ENCODE assay signal across 8 cellular contexts in the genomic region with DNA sequence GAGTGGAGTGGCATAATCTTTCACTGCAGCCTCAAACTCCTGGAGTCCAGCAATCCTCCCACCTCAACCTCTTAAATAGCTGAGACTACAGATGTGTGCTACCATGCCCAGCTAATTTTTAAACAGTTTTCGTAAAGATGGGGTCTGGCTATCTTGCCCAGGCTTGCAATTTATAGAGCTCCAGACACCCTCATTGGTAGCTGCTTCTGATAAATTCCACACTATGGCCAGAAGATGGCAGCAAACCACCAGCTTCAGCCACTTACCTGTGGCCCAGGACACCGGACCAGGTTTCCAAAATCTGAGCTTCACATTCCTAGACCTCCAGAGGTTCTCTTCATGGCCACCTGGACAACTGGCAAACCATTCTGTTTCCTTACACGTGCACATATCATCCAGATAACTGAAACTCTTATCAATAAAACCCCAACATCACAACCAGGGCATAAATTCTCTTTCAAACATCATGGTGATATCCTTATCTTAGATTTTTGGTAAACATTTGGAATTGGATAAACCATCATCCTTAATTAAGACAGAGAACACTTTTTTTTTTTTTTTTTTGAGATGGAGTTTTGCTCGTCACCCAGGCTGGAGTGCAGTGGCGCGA. TPM values are rescaled to one million over a fixed set of nuclear protein-coding genes. Genes with fewer than 3 reads are reported as not detected.
DNase-seq lines count a peak whose midpoint lies in the region; ATAC-seq and TF ChIP-seq lines count a peak whose summit lies in the region.

No MANE protein-coding gene starts in this region.

- no peaks in the 10 kb centered on the region for H3K9me3 Mint-ChIP-seq in activated naive CD8-positive, alpha-beta T cell treated with anti-CD3 and anti-CD28 coated beads, Interleukin-2, amount 50 U/mL, for 24 hours

- H3K27ac Mint-ChIP-seq in activated naive CD8-positive, alpha-beta T cell treated with anti-CD3 and anti-CD28 coated beads, Interleukin-2, amount 50 U/mL, for 24 hours, result no peak overlapping the region

- H3K4me3 Mint-ChIP-seq in activated naive CD8-positive, alpha-beta T cell treated with anti-CD3 and anti-CD28 coated beads, Interleukin-2, amount 50 U/mL, for 24 hours, result no peak overlapping the region

- no peaks in the 10 kb centered on the region for H3K36me3 Mint-ChIP-seq in activated naive CD8-positive, alpha-beta T cell treated with anti-CD3 and anti-CD28 coated beads, Interleukin-2, amount 50 U/mL, for 24 hours (ENCODE audit: low read depth)

- no peaks in the 10 kb centered on the region for H3K4me1 Mint-ChIP-seq in activated naive CD8-positive, alpha-beta T cell treated with anti-CD3 and anti-CD28 coated beads, Interleukin-2, amount 50 U/mL, for 24 hours

- intact Hi-C loops in left ventricle myocardium superior (cut with micrococcal nuclease) (no loop called here), sciatic nerve (cut with DNase I) (no loop called here)

- ATAC-seq in SK-N-SH treated with all-trans-retinoic acid at 6 μM for 48 hours, result peak; percentile 70
- peak; percentile 68 for ATAC-seq in activated naive CD8-positive, alpha-beta T cell treated with anti-CD3 and anti-CD28 coated beads, Interleukin-2, amount 50 U/mL, for 24 hours
- ATAC-seq in left ventricle myocardium superior, result peak; percentile 74
- peak; percentile 62 for ATAC-seq in sciatic nerve
- ATAC-seq in GM19467 (IDR thresholded peaks at IDR 0.05; ENCODE audit: unreplicated experiment), result no peak

- DNase-seq in DMS153 (lab: John Stamatoyannopoulos, UW) (peak; percentile 1), HUDEP-2 (lab: John Stamatoyannopoulos, UW; ENCODE audit: unreplicated experiment in 76 of 76) (peak in 41 of 76 experiments; percentile 4 to 61 (median 31)), left ventricle myocardium superior (no peak), sciatic nerve (ENCODE audit: low spot score) (peak; percentile 61), T1000 (lab: John Stamatoyannopoulos, UW) (no peak)
- DNase-seq in activated naive CD8-positive, alpha-beta T cell treated with anti-CD3 and anti-CD28 coated beads, Interleukin-2, amount 50 U/mL, for 24 hours, result peak; percentile 57

- H3K27me3 Mint-ChIP-seq in activated naive CD8-positive, alpha-beta T cell treated with anti-CD3 and anti-CD28 coated beads, Interleukin-2, amount 50 U/mL, for 24 hours, result peaks cover 3% of the 10 kb centered on the region

TF ChIP-seq in SK-N-SH treated with all-trans-retinoic acid at 6 μM for 48 hours, 23 proteins besides CTCF, POLR2A, EP300 and RAD21:
- TF ChIP-seq BACH2 (CRISPR knock-in tag; IDR thresholded peaks at IDR 0.05; ENCODE audit: borderline replicate concordance) (no peak), OSR1 (CRISPR knock-in tag; IDR thresholded peaks at IDR 0.05) (no peak), PPARA (CRISPR knock-in tag; IDR thresholded peaks at IDR 0.05; ENCODE audit: borderline replicate concordance) (no peak), GLIS3 (CRISPR knock-in tag; IDR thresholded peaks at IDR 0.05) (no peak), ZC3H10 (CRISPR knock-in tag; IDR thresholded peaks at IDR 0.05) (no peak), TSHZ2 (CRISPR knock-in tag; IDR thresholded peaks at IDR 0.05) (no peak), ESRRG (CRISPR knock-in tag; IDR thresholded peaks at IDR 0.05) (no peak), CSDC2 (CRISPR knock-in tag; IDR thresholded peaks at IDR 0.05) (no peak), ZFP30 (CRISPR knock-in tag; IDR thresholded peaks at IDR 0.05) (no peak), TOX (CRISPR knock-in tag; IDR thresholded peaks at IDR 0.05; ENCODE audit: borderline replicate concordance) (no peak), SNAI2 (CRISPR knock-in tag; IDR thresholded peaks at IDR 0.05) (no peak), ISL1 (CRISPR knock-in tag; IDR thresholded peaks at IDR 0.05) (no peak), PATZ1 (CRISPR knock-in tag; IDR thresholded peaks at IDR 0.05; ENCODE audit: borderline replicate concordance) (no peak), ZNF70 (CRISPR knock-in tag; IDR thresholded peaks at IDR 0.05) (no peak), ZFP3 (CRISPR knock-in tag; IDR thresholded peaks at IDR 0.05) (no peak), RARB (CRISPR knock-in tag; IDR thresholded peaks at IDR 0.05) (no peak)
- TF ChIP-seq, protein P1, sequence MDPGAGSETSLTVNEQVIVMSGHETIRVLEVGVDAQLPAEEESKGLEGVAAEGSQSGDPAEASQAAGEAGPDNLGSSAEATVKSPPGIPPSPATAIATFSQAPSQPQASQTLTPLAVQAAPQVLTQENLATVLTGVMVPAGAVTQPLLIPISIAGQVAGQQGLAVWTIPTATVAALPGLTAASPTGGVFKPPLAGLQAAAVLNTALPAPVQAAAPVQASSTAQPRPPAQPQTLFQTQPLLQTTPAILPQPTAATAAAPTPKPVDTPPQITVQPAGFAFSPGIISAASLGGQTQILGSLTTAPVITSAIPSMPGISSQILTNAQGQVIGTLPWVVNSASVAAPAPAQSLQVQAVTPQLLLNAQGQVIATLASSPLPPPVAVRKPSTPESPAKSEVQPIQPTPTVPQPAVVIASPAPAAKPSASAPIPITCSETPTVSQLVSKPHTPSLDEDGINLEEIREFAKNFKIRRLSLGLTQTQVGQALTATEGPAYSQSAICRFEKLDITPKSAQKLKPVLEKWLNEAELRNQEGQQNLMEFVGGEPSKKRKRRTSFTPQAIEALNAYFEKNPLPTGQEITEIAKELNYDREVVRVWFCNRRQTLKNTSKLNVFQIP (CRISPR knock-in tag; IDR thresholded peaks at IDR 0.05; ENCODE audit: borderline replicate concordance, low read depth), result no peak
- TF ChIP-seq, protein P2, sequence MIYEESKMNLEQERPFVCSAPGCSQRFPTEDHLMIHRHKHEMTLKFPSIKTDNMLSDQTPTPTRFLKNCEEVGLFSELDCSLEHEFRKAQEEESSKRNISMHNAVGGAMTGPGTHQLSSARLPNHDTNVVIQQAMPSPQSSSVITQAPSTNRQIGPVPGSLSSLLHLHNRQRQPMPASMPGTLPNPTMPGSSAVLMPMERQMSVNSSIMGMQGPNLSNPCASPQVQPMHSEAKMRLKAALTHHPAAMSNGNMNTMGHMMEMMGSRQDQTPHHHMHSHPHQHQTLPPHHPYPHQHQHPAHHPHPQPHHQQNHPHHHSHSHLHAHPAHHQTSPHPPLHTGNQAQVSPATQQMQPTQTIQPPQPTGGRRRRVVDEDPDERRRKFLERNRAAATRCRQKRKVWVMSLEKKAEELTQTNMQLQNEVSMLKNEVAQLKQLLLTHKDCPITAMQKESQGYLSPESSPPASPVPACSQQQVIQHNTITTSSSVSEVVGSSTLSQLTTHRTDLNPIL (CRISPR knock-in tag; IDR thresholded peaks at IDR 0.05; ENCODE audit: low read depth), result no peak

RNA-seq across cellular contexts. Expression of gene FBXW12, which starts 28.9 kb away (rescaled TPM):
- not detected for total RNA-seq in left ventricle myocardium superior
- total RNA-seq in sciatic nerve, result 0.27 TPM

RNA-seq across cellular contexts. Expression of gene PLXNB1, which starts 29.0 kb away (rescaled TPM):
- total RNA-seq in left ventricle myocardium superior (50.8 TPM), sciatic nerve (121 TPM)

RNA-seq across cellular contexts. Expression of gene CCDC51, which starts 39.0 kb away (rescaled TPM):
- 13.3 TPM for total RNA-seq in left ventricle myocardium superior
- total RNA-seq in sciatic nerve, result 10.6 TPM

RNA-seq across cellular contexts. Expression of gene TMA7, which starts 39.1 kb away (rescaled TPM):
- 262 TPM for total RNA-seq in left ventricle myocardium superior
- total RNA-seq in sciatic nerve, result 154 TPM

RNA-seq across cellular contexts. Expression of gene ATRIP, which starts 45.6 kb away (rescaled TPM):
- total RNA-seq in left ventricle myocardium superior (4.9 TPM), sciatic nerve (7.5 TPM)

Comparison
In these comparisons a context has a peak if more than half of its experiments do, and no peak if none do; other contexts are left out.
1. DNase-seq: peak in DMS153 (single experiment), HUDEP-2 (41 of 76), activated naive CD8-positive, alpha-beta T cell treated with anti-CD3 and anti-CD28 coated beads, Interleukin-2, amount 50 U/mL, for 24 hours (single experiment) and sciatic nerve (single experiment); none in left ventricle myocardium superior (single experiment) and T1000 (single experiment).